Comparison of ENCODE assay signal across 11 cellular contexts in the genomic region with DNA sequence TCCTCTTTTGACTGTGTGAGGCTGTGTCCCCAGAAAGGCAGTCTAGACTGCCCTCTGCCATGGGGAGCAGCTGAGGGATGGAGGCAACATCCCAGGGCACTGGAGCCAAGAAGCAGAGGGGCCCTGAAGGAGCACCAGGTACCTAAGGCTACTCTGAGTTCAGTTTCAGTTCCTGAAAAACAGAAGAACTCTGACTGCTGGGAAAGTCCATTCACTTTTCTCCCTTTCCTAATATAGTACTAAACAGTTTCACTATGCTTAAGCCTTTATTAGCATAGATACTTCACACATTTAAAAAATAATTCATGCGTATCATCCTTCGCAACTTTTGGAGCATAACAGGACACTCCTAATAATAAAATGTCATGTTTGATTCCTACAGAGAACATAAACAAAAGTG.
DNase-seq lines count a peak whose midpoint lies in the region; ATAC-seq and TF ChIP-seq lines count a peak whose summit lies in the region.
"Had no signal": no experiment of that assay in that cellular context is flagged by ENCODE, and none has a peak within 500 bp of the region (broad histone marks: within the 10 kb centered on the region; RNA-seq: fewer than 3 reads in every experiment).

No MANE protein-coding gene starts in this region.

- DNase-seq in activated CD4-positive, CD25-positive, alpha-beta regulatory T cell (lab: John Stamatoyannopoulos, UW), result no peak
- no peak for DNase-seq in DMS114 treated with DMSO at 0.1 percent for 48 hours (lab: John Stamatoyannopoulos, UW; ENCODE audit: unreplicated experiment)
- DNase-seq in inferior parietal cortex (ENCODE audit: extremely low spot score), result no peak
- DNase-seq in erythroblast (lab: John Stamatoyannopoulos, UW), result no peak
- no peak for DNase-seq in NCI-H2107 treated with DMSO at 0.1 percent for 48 hours (lab: John Stamatoyannopoulos, UW; ENCODE audit: unreplicated experiment)
- DNase-seq: 8988T, amniotic stem cell, immature natural killer cell had no signal

- peak; percentile 25 to 60 for ATAC-seq in activated CD4-positive, CD25-positive, alpha-beta regulatory T cell treated with anti-CD3 and anti-CD28 coated beads, Interleukin-2, amount 50 U/mL, for 24 hours
- ATAC-seq in HG02759 (IDR thresholded peaks at IDR 0.05; ENCODE audit: unreplicated experiment) (peak; percentile 89), HG03521 (IDR thresholded peaks at IDR 0.05; ENCODE audit: unreplicated experiment) (peak; percentile 80)

- TF ChIP-seq POLR2A in erythroblast (IDR thresholded peaks at IDR 0.05; ENCODE audit: low read length), result no peak
